10 cellular contexts compared by ENCODE assay signal in the genomic region with DNA sequence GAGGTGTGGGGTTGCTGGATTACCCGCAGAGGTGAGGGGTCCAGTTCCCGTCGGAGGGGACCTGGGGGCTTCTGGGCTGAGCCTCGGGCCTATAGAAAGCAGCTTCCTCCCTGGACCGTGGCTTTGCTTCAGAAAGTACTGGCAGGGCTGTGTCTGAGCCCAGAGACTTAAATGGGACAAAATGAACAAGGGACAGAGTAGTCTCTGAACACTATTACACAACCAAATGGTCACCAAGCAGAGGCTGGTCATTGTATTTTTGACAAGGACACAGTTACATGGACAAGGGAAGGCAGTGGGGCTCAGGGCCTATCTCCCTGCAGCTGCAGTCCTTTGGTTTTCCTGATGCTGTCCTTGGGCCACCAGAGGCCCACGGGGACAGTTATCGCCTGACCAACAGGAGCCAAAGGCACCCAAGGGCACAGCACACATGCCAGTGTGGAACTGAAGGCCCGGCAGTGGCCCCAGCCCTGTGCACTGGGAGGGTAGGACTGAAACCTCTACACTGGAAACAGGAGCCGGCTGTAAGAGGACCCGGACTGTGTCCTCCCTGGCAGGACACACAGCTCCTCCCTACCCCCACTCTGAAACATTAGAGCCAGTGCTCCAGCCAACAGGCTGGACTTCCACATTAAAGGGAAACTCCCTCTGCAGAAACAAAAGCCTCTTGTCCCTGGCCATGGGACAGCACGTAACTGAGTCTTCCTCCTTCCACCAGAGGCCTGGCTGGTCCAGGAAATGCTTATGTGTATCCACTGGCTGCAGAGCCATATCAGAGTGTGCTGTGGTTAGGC. TPM values are rescaled to one million over a fixed set of nuclear protein-coding genes. Genes with fewer than 3 reads are reported as not detected.
A peak's percentile ranks its signal among the peaks of the same experiment; 100 is the strongest.
DNase-seq lines count a peak whose midpoint lies in the region; ATAC-seq and TF ChIP-seq lines count a peak whose summit lies in the region.
"Had no signal": no experiment of that assay in that cellular context is flagged by ENCODE, and none has a peak within 500 bp of the region (broad histone marks: within the 10 kb centered on the region; RNA-seq: fewer than 3 reads in every experiment).

No MANE protein-coding gene starts in this region.

- no peaks in the 10 kb centered on the region for H3K4me1 Mint-ChIP-seq in activated T-cell treated with anti-CD3 and anti-CD28 coated beads, Interleukin-2, amount 50 U/mL, for 24 hours (ENCODE audit: low read depth)
- no peaks in the 10 kb centered on the region for H3K4me1 Mint-ChIP-seq in activated T-cell treated with anti-CD3 and anti-CD28 coated beads, Interleukin-2, amount 50 U/mL, for 4 hours (ENCODE audit: low read depth)

- H3K27me3 ChIP-seq in mucosa of stomach (ENCODE audit: control insufficient read depth, insufficient read depth, low read length): no peaks in the 10 kb centered on the region
- no peaks in the 10 kb centered on the region for H3K27me3 ChIP-seq in uterus

- H3K9ac ChIP-seq in mucosa of stomach (ENCODE audit: low read length): peak overlapping the region; percentile 7

- ATAC-seq in activated T-cell treated with anti-CD3 and anti-CD28 coated beads, Interleukin-2, amount 50 U/mL, for 4 hours: no peak
- ATAC-seq in HG03135 (IDR thresholded peaks at IDR 0.05; ENCODE audit: unreplicated experiment): no peak

- no peak overlapping the region for H3K27ac Mint-ChIP-seq in activated T-cell treated with anti-CD3 and anti-CD28 coated beads, Interleukin-2, amount 50 U/mL, for 24 hours

- H3K9me3 ChIP-seq in mucosa of stomach (ENCODE audit: control insufficient read depth, low read length) (no peaks in the 10 kb centered on the region), uterus (no peaks in the 10 kb centered on the region)

- H3K27me3 Mint-ChIP-seq in activated T-cell treated with anti-CD3 and anti-CD28 coated beads, Interleukin-2, amount 50 U/mL, for 24 hours: no peaks in the 10 kb centered on the region
- no peaks in the 10 kb centered on the region for H3K27me3 Mint-ChIP-seq in activated T-cell treated with anti-CD3 and anti-CD28 coated beads, Interleukin-2, amount 50 U/mL, for 4 hours (ENCODE audit: low read depth)

- no peak for TF ChIP-seq POLR2A in uterus (IDR thresholded peaks at IDR 0.05)

- TF ChIP-seq CTCF in fibroblast of the aortic adventitia (IDR thresholded peaks at IDR 0.05; ENCODE audit: insufficient read depth, low read length) (peak; percentile 3), uterus (IDR thresholded peaks at IDR 0.05) (no peak)

- peak; percentile 14 for DNase-seq in activated T-cell treated with anti-CD3 and anti-CD28 coated beads, Interleukin-2, amount 50 U/mL, for 24 hours
- no peak for DNase-seq in activated T-cell treated with anti-CD3 and anti-CD28 coated beads, Interleukin-2, amount 50 U/mL, for 4 hours
- peak; percentile 51 for DNase-seq in fibroblast of the aortic adventitia (ENCODE audit: low read depth)
- DNase-seq in uterus: peak; percentile 52 to 55
- DNase-seq in NCI-H146 treated with DMSO at 0.1 percent for 48 hours (lab: John Stamatoyannopoulos, UW; ENCODE audit: unreplicated experiment): no peak
- DNase-seq in MV-4-11 (lab: John Stamatoyannopoulos, UW): no peak
- DNase-seq: NCI-H226; stimulated activated CD4-positive, alpha-beta T cell treated with anti-CD3 and anti-CD28 coated beads, Interleukin-4, amount 100 ng/mL, for 1 hour had no signal

- H3K4me3 Mint-ChIP-seq in activated T-cell treated with anti-CD3 and anti-CD28 coated beads, Interleukin-2, amount 50 U/mL, for 24 hours: no peak overlapping the region
- no peak overlapping the region for H3K4me3 Mint-ChIP-seq in activated T-cell treated with anti-CD3 and anti-CD28 coated beads, Interleukin-2, amount 50 U/mL, for 4 hours

- H3K4me1 ChIP-seq in mucosa of stomach (ENCODE audit: control insufficient read depth, insufficient read depth, low read length): peaks cover 13% of the 10 kb centered on the region
- H3K4me1 ChIP-seq in uterus: peaks cover 0 to 7% of the 10 kb centered on the region in 2 donors

- H3K4me3 ChIP-seq in fibroblast of the aortic adventitia (ENCODE audit: low read depth, low read length) (no peak overlapping the region), mucosa of stomach (ENCODE audit: low read length) (no peak overlapping the region), uterus (no peak overlapping the region)

- no peaks in the 10 kb centered on the region for H3K9me3 Mint-ChIP-seq in activated T-cell treated with anti-CD3 and anti-CD28 coated beads, Interleukin-2, amount 50 U/mL, for 24 hours
- no peaks in the 10 kb centered on the region for H3K9me3 Mint-ChIP-seq in activated T-cell treated with anti-CD3 and anti-CD28 coated beads, Interleukin-2, amount 50 U/mL, for 4 hours

- intact Hi-C loops in uterus (cut with DNase I; ENCODE audit: low total_unique reads): loop anchor here (10.0 kb wide), 1 partner anchor 109 kb away; the partner anchor contains the start of gene TEX2

- H3K36me3 ChIP-seq in mucosa of stomach (ENCODE audit: control insufficient read depth, insufficient read depth, low read length) (no peaks in the 10 kb centered on the region), uterus (no peaks in the 10 kb centered on the region)

- H3K27ac ChIP-seq in uterus: peak overlapping the region; percentile 64 to 65

- H3K36me3 Mint-ChIP-seq in activated T-cell treated with anti-CD3 and anti-CD28 coated beads, Interleukin-2, amount 50 U/mL, for 24 hours (ENCODE audit: low read depth): peaks cover 43% of the 10 kb centered on the region
- peaks cover 16% of the 10 kb centered on the region for H3K36me3 Mint-ChIP-seq in activated T-cell treated with anti-CD3 and anti-CD28 coated beads, Interleukin-2, amount 50 U/mL, for 4 hours (ENCODE audit: insufficient read depth)

RNA-seq across cellular contexts. Expression of gene ERN1, which starts 26.0 kb away (rescaled TPM):
- total RNA-seq in activated T-cell treated with anti-CD3 and anti-CD28 coated beads, Interleukin-2, amount 50 U/mL, for 4 hours: 10 to 100 TPM; 16.2 to 29.3 (median 21.0) TPM
- 11.6 and 13.3 TPM in 2 replicates for total RNA-seq in fibroblast of the aortic adventitia (ENCODE audit: low replicate concordance)
- 10 to 100 TPM in 3 of 4 donors, 1 to 10 TPM in 1; 4.4 to 56.5 (median 15.0) TPM for total RNA-seq in uterus

Comparison
In these comparisons a context has a peak if more than half of its experiments do, and no peak if none do; other contexts are left out.
1. DNase-seq: peak in activated T-cell treated with anti-CD3 and anti-CD28 coated beads, Interleukin-2, amount 50 U/mL, for 24 hours (single experiment), fibroblast of the aortic adventitia (single experiment) and uterus (2 of 2); none in activated T-cell treated with anti-CD3 and anti-CD28 coated beads, Interleukin-2, amount 50 U/mL, for 4 hours (single experiment), NCI-H146 treated with DMSO at 0.1 percent for 48 hours (single experiment) and MV-4-11 (single experiment).